ENCODE assay signal across 10 cellular contexts in the genomic region with DNA sequence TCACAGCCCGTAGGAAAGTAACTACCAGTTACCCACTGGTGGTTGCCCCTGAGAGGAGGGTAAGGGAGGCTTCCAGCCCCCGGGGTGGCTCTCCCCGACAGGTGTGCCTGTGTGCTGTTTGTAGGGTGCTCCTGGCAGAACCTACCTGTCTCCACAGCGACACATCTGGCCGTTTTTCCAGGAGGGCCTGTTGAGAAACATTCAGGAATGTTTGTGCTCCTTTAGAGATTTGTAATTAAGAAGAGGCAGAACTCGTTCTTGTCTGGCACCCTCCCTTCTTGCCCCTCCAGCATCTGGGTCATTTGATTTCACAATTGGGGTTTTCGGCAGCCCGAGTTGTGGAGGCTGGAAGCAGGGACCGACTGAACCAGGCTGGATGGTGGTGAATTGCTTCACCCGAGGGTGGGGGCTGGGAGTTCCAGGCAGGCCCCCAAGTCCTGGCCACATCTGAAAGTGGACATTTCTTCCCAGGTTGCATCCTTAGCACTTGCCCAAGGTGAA.
A peak's percentile ranks its signal among the peaks of the same experiment; 100 is the strongest.
DNase-seq lines count a peak whose midpoint lies in the region; ATAC-seq, FAIRE-seq and TF ChIP-seq lines count a peak whose summit lies in the region.
"Had no signal": no experiment of that assay in that cellular context is flagged by ENCODE, and none has a peak within 500 bp of the region (broad histone marks: within the 10 kb centered on the region; RNA-seq: fewer than 3 reads in every experiment).

No MANE protein-coding gene starts in this region.

- H3K56ac ChIP-seq in H1 (replicated peaks; ENCODE audit: insufficient read length, low read depth, low read length) = no peak overlapping the region

- H3K4me3 ChIP-seq in AG04450 (ENCODE audit: low read depth, low read length) (peak overlapping the region; percentile 7; the same call in 1 of the 2 replicates), HUES64 (ENCODE audit: low read length) (no peak overlapping the region), H1 (ENCODE audit: extremely low read depth in 1 of 4, insufficient read depth in 2 of 4, low read depth in 3 of 4, low read length in 4 of 4) (no peak overlapping the region), lung (no peak overlapping the region)
- H3K4me3 ChIP-seq in CD4-positive, alpha-beta memory T cell (ENCODE audit: low read length in 2 of 2) = no peak overlapping the region
- H3K4me3 ChIP-seq: heart left ventricle had no signal

- H2BK20ac ChIP-seq in H1 (ENCODE audit: low read length) = no peak overlapping the region

- ATAC-seq in lung (ENCODE audit: insufficient read depth, low FRiP score) = peak; percentile 59
- no peak for ATAC-seq in GM18517 (IDR thresholded peaks at IDR 0.05; ENCODE audit: unreplicated experiment)

- intact Hi-C loops in CD4-positive, alpha-beta memory T cell (cut with micrococcal nuclease) = no loop called here

- no peaks in the 10 kb centered on the region for H3K9me3 Mint-ChIP-seq in CD4-positive, alpha-beta memory T cell

- H2AFZ ChIP-seq in H1 (ENCODE audit: low read length) = no peak overlapping the region

- peaks cover 0 to 34% of the 10 kb centered on the region in 2 experiments; a peak in 2 of 4 replicates for H3K79me2 ChIP-seq in H1 (ENCODE audit: control insufficient read depth in 1 of 2, insufficient read depth in 2 of 2, low read length in 2 of 2)

- H3K4me3 Mint-ChIP-seq in CD4-positive, alpha-beta memory T cell = no peak overlapping the region

- no peak overlapping the region for H3K14ac ChIP-seq in H1 (ENCODE audit: insufficient read length)

- no peaks in the 10 kb centered on the region for H3K4me1 Mint-ChIP-seq in CD4-positive, alpha-beta memory T cell

- 0 out of 2 replicates have a peak overlapping the region, but pooled peaks have one; percentile 32 for H2BK12ac ChIP-seq in H1 (ENCODE audit: low read depth, low read length)

- H3K36me3 Mint-ChIP-seq in CD4-positive, alpha-beta memory T cell = no peaks in the 10 kb centered on the region

- no peaks in the 10 kb centered on the region for H3K27me3 ChIP-seq in AG04450 (ENCODE audit: control insufficient read depth, insufficient read depth, low read length)
- no peaks in the 10 kb centered on the region for H3K27me3 ChIP-seq in HUES64 (ENCODE audit: insufficient read depth, low read length)
- H3K27me3 ChIP-seq in H1 (replicated peaks in 1 of 4; ENCODE audit: control insufficient read depth in 3 of 4, extremely low read depth in 1 of 4, insufficient read depth in 3 of 4, low read length in 3 of 4) = no peaks in the 10 kb centered on the region
- H3K27me3 ChIP-seq in lung (ENCODE audit: control insufficient read depth, insufficient read depth) = no peaks in the 10 kb centered on the region
- H3K27me3 ChIP-seq in CD4-positive, alpha-beta memory T cell (ENCODE audit: insufficient read depth, low read length) = no peaks in the 10 kb centered on the region

- TF ChIP-seq CTCF in AG04450 (IDR thresholded peaks at IDR 0.05; ENCODE audit: low read depth, low read length) = peak; percentile 17
- TF ChIP-seq CTCF in H1 (IDR thresholded peaks at IDR 0.05; ENCODE audit: control extremely low read depth in 1 of 3, insufficient read depth in 1 of 3, low read depth in 1 of 3, low read length in 3 of 3) = peak; percentile 37 to 54 (median 52); a peak in 3 of 4 replicates
- no peak for TF ChIP-seq CTCF in lung (IDR thresholded peaks at IDR 0.05; ENCODE audit: control extremely low read depth, extremely low read depth)
- no peak for TF ChIP-seq CTCF in GM20000 (IDR thresholded peaks at IDR 0.05; ENCODE audit: extremely low read depth, missing control alignments)

- H4K91ac ChIP-seq in H1 (replicated peaks; ENCODE audit: insufficient read length, low read length) = no peak overlapping the region

- no peak overlapping the region for H2BK120ac ChIP-seq in H1 (replicated peaks; ENCODE audit: low read depth, low read length)

- no peak overlapping the region for H3K4ac ChIP-seq in H1 (replicated peaks; ENCODE audit: insufficient read length, low read depth, low read length)

- peak; percentile 55 for FAIRE-seq in H1 (lab: Jason Lieb, UNC)

- no peak for TF ChIP-seq EP300 in H1 (IDR thresholded peaks at IDR 0.05; ENCODE audit: borderline replicate concordance in 1 of 2, low read depth in 2 of 2, low read length in 2 of 2)

- no peak overlapping the region; the same call in 1 of the 2 replicates for H2AK5ac ChIP-seq in H1 (ENCODE audit: low read depth, low read length)

- no peak overlapping the region for H3K9ac ChIP-seq in HUES64 (ENCODE audit: low read depth, low read length)
- no peak overlapping the region; a peak in 1 of 7 replicates for H3K9ac ChIP-seq in H1 (replicated peaks in 1 of 4; ENCODE audit: extremely low read depth in 1 of 4, low read depth in 3 of 4, low read length in 3 of 4)

- TF ChIP-seq POLR2A in H1 (IDR thresholded peaks at IDR 0.05; ENCODE audit: control extremely low read depth in 1 of 2, low read depth in 2 of 2, low read length in 2 of 2) = no peak

- DNase-seq in AG04450 (ENCODE audit: low read depth, low spot score) = no peak
- peak in 1 of 2 experiments; percentile 67 for DNase-seq in H1 (ENCODE audit: low read depth in 1 of 2, low spot score in 2 of 2)
- DNase-seq in lung (ENCODE audit: low spot score) = peak; percentile 81
- no peak for DNase-seq in CD4-positive, alpha-beta memory T cell
- no peak for DNase-seq in GM20000 (ENCODE audit: low spot score)
- DNase-seq in NOMO-1 (lab: John Stamatoyannopoulos, UW; ENCODE audit: unreplicated experiment in 2 of 2) = no peak
- DNase-seq: COR-L47, heart left ventricle had no signal

- H3K4me1 ChIP-seq in HUES64 (ENCODE audit: insufficient read depth, low read length) (peaks cover 23% of the 10 kb centered on the region), H1 (replicated peaks in 1 of 4; ENCODE audit: control insufficient read depth in 3 of 4, insufficient read depth in 4 of 4, low read length in 3 of 4) (peaks cover 7 to 19% (median 13%) of the 10 kb centered on the region in 4 experiments), lung (ENCODE audit: control insufficient read depth in 2 of 2, insufficient read depth in 2 of 2, low read length in 2 of 2) (peaks cover 0 to 13% of the 10 kb centered on the region in 2 donors)
- H3K4me1 ChIP-seq in CD4-positive, alpha-beta memory T cell (ENCODE audit: insufficient read depth, low read length) = no peaks in the 10 kb centered on the region

- peaks cover 8% of the 10 kb centered on the region for H3K79me1 ChIP-seq in H1 (ENCODE audit: low read depth, low read length)

- POLR2A ChIA-PET in AG04450 (lab: Yijun Ruan, JAX) = no interaction called here
- POLR2A ChIA-PET in H1 (lab: Charles Lee; ENCODE audit: partially characterized antibody) = no interaction called here
- POLR2A ChIA-PET in CD4-positive, alpha-beta memory T cell (lab: Charles Lee; ENCODE audit: partially characterized antibody) = no interaction called here

- no peak overlapping the region for H3K18ac ChIP-seq in H1 (ENCODE audit: extremely low read depth, low read length)

- no peak overlapping the region for H3K4me2 ChIP-seq in H1 (ENCODE audit: insufficient read depth in 1 of 2, low read depth in 2 of 2, low read length in 2 of 2)

- no peak overlapping the region for H2BK5ac ChIP-seq in H1 (ENCODE audit: low read depth, low read length)

- peaks cover 1 to 5% of the 10 kb centered on the region in 2 experiments for H4K20me1 ChIP-seq in H1 (replicated peaks in 1 of 2; ENCODE audit: control insufficient read depth in 1 of 2, insufficient read depth in 2 of 2, low read length in 2 of 2)

- peaks cover 0 to 1% of the 10 kb centered on the region in 2 donors for H3K27me3 Mint-ChIP-seq in CD4-positive, alpha-beta memory T cell

- no peaks in the 10 kb centered on the region for H3K9me3 ChIP-seq in AG04450 (ENCODE audit: control insufficient read depth, insufficient read depth, low read length)
- H3K9me3 ChIP-seq in HUES64 (ENCODE audit: insufficient read depth, low read depth, low read length) = no peaks in the 10 kb centered on the region
- no peaks in the 10 kb centered on the region for H3K9me3 ChIP-seq in H1 (ENCODE audit: insufficient read depth in 2 of 2, low read depth in 1 of 2, low read length in 1 of 2)
- no peaks in the 10 kb centered on the region for H3K9me3 ChIP-seq in lung (ENCODE audit: control insufficient read depth in 2 of 2, insufficient read depth in 1 of 2, low read length in 1 of 2)
- H3K9me3 ChIP-seq in CD4-positive, alpha-beta memory T cell (ENCODE audit: control insufficient read depth in 1 of 2, low read length in 2 of 2) = no peaks in the 10 kb centered on the region
- H3K9me3 ChIP-seq: heart left ventricle had no signal

- no peak overlapping the region for H4K8ac ChIP-seq in H1 (ENCODE audit: extremely low read depth, insufficient read depth, low read length)

- H3K36me3 ChIP-seq in HUES64 (ENCODE audit: insufficient read depth, low read length) (no peaks in the 10 kb centered on the region), H1 (ENCODE audit: control insufficient read depth in 2 of 4, insufficient read depth in 4 of 4, low read length in 3 of 4) (no peaks in the 10 kb centered on the region), lung (ENCODE audit: control insufficient read depth in 2 of 2, insufficient read depth in 2 of 2, low read length in 2 of 2) (no peaks in the 10 kb centered on the region)
- H3K36me3 ChIP-seq in CD4-positive, alpha-beta memory T cell (ENCODE audit: insufficient read depth, low read length) = no peaks in the 10 kb centered on the region
- H3K36me3 ChIP-seq: heart left ventricle had no signal

- CTCF ChIA-PET in AG04450 (lab: Charles Lee) (interaction anchor here (1.3 kb wide), 1 partner anchor 71 kb away, joined by 4 read pairs; no protein-coding TSS in a partner anchor), H1 (lab: Charles Lee; ENCODE audit: partially characterized antibody) (interaction anchor here (0.7 to 2.9 kb wide), 16 partner anchors 10 to 74 kb away, joined by 3 to 15 read pairs (median 4); a partner anchor contains a TSS)
- CTCF ChIA-PET in CD4-positive, alpha-beta memory T cell (lab: Charles Lee; ENCODE audit: partially characterized antibody) = no interaction called here

- no peak overlapping the region for H4K5ac ChIP-seq in H1 (ENCODE audit: insufficient read length, low read depth, low read length)

- no peak overlapping the region for H2BK15ac ChIP-seq in H1 (ENCODE audit: low read length)

- H3K23ac ChIP-seq in H1 (ENCODE audit: insufficient read length) = no peak overlapping the region

- H3K27ac Mint-ChIP-seq in CD4-positive, alpha-beta memory T cell = no peak overlapping the region

- WGBS in HUES64 = 86% methylated on average over 10 of the region's 10 CpGs
- 50% methylated on average over 10 of the region's 10 CpGs; no CpG with 5 or more reads in 1 of the 2 experiments for WGBS in H1 (ENCODE audit: extremely low coverage in 1 of 2, insufficient coverage in 1 of 2, insufficient read length in 1 of 2, insufficient replicate concordance in 2 of 2, low coverage in 1 of 2, low lambda C conversion rate in 2 of 2, missing lambda C conversion rate in 1 of 2), 2 experiments
- 35 to 40% methylated on average over 10 of the region's 10 CpGs for WGBS in lung, 2 donors

- no peaks in the 10 kb centered on the region for H3K23me2 ChIP-seq in H1 (ENCODE audit: low read depth, low read length)

- H3K27ac ChIP-seq in AG04450 (ENCODE audit: low read depth, low read length) (peak overlapping the region; percentile 70), HUES64 (ENCODE audit: low read depth, low read length) (peak overlapping the region; percentile 20; the same call in 1 of the 2 replicates), H1 (ENCODE audit: low read depth, low read length) (no peak overlapping the region), lung (ENCODE audit: low read depth in 1 of 2, low read length in 1 of 2) (peak overlapping the region in 1 of 2 donors; percentile 87)
- no peak overlapping the region for H3K27ac ChIP-seq in CD4-positive, alpha-beta memory T cell (ENCODE audit: low read depth, low read length)
- H3K27ac ChIP-seq: heart left ventricle had no signal

- peak; percentile 42 to 47 for TF ChIP-seq RAD21 in H1 (IDR thresholded peaks at IDR 0.05 in 1 of 2, conservative IDR thresholded peaks at IDR 0.05 in 1 of 2; ENCODE audit: low read depth in 2 of 2, low read length in 2 of 2)

Comparison
In these comparisons a context has a peak if more than half of its experiments do, and no peak if none do; other contexts are left out.
1. H3K27ac ChIP-seq: peak in AG04450 (single experiment) and HUES64 (single experiment); none in H1 (single experiment) and CD4-positive, alpha-beta memory T cell (single experiment).
2. CTCF ChIP-seq: peak in AG04450 (single experiment) and H1 (3 of 3); none in lung (single experiment) and GM20000 (single experiment).